In genomic region chr5:113031132-113031531, GRCh38 we compare ENCODE assay signal across 24 cellular contexts. TPM values are rescaled to one million over a fixed set of nuclear protein-coding genes. Genes with fewer than 3 reads are reported as not detected.
DNase-seq lines count a peak whose midpoint lies in the region; ATAC-seq and TF ChIP-seq lines count a peak whose summit lies in the region.
"Had no signal": no experiment of that assay in that cellular context is flagged by ENCODE, and none has a peak within 500 bp of the region (broad histone marks: within the 10 kb centered on the region; RNA-seq: fewer than 3 reads in every experiment).

No MANE protein-coding gene starts in this region.

- H3K79me1 ChIP-seq in mesendoderm (ENCODE audit: low read length) = peaks cover 2% of the 10 kb centered on the region

- H3K9ac ChIP-seq in mesendoderm (ENCODE audit: low read length) = no peak overlapping the region
- H3K9ac ChIP-seq: KMS-11 had no signal

- H2BK5ac ChIP-seq in mesendoderm (ENCODE audit: low read length) = no peak overlapping the region

- H3K4ac ChIP-seq in mesendoderm (ENCODE audit: low read depth, low read length) = no peak overlapping the region

- no peak overlapping the region for H2AK5ac ChIP-seq in mesendoderm (ENCODE audit: low read length)

- H4K8ac ChIP-seq in mesendoderm (ENCODE audit: low read depth, low read length) = no peak overlapping the region

- H2BK15ac ChIP-seq in mesendoderm (replicated peaks; ENCODE audit: low read depth) = no peak overlapping the region

- H3K27me3 ChIP-seq in left ventricle myocardium inferior (ENCODE audit: low read depth) = no peaks in the 10 kb centered on the region
- no peaks in the 10 kb centered on the region for H3K27me3 ChIP-seq in heart left ventricle
- no peaks in the 10 kb centered on the region for H3K27me3 ChIP-seq in ectodermal cell (ENCODE audit: control insufficient read depth, insufficient read depth, low read length, poor library complexity, severe bottlenecking)
- no peaks in the 10 kb centered on the region for H3K27me3 ChIP-seq in mesendoderm (ENCODE audit: insufficient read depth, low read length, poor library complexity)
- H3K27me3 ChIP-seq in SJCRH30 = no peaks in the 10 kb centered on the region
- H3K27me3 ChIP-seq: dorsolateral prefrontal cortex had no signal

- no peak overlapping the region for H3K18ac ChIP-seq in mesendoderm (ENCODE audit: low read length)

- H3K36me3 ChIP-seq in left ventricle myocardium inferior (peaks cover 34% of the 10 kb centered on the region), heart left ventricle (peaks cover 0 to 43% (median 32%) of the 10 kb centered on the region in 9 donors), ectodermal cell (ENCODE audit: control insufficient read depth, insufficient read depth, low read length) (peaks cover 14% of the 10 kb centered on the region), mesendoderm (ENCODE audit: control insufficient read depth, insufficient read depth, low read length) (peaks cover 17% of the 10 kb centered on the region), SJCRH30 (peaks cover 12% of the 10 kb centered on the region)

- H3K79me2 ChIP-seq in mesendoderm (ENCODE audit: control insufficient read depth, insufficient read depth, low read length) = no peaks in the 10 kb centered on the region

- DNase-seq in left ventricle myocardium inferior (no peak), heart left ventricle (no peak), mesendoderm (peak; percentile 39), omental fat pad (ENCODE audit: low spot score) (no peak), SJCRH30 (no peak)
- DNase-seq: activated CD4-positive, alpha-beta memory T cell treated with anti-CD3 and anti-CD28 coated beads for 36 hours; activated CD4-positive, CD25-positive, alpha-beta regulatory T cell treated with anti-CD3 and anti-CD28 coated beads, Interleukin-2, amount 50 U/mL, for 72 hours; activated effector memory CD4-positive, alpha-beta T cell treated with Interleukin-2 at 50 U/mL for 16 hours; activated T-cell treated with anti-CD3 and anti-CD28 coated beads for 4 hours; cerebellar nuclear complex; dorsolateral prefrontal cortex; HCEC 1CT; left cardiac atrium; mammary epithelial cell; NCI-H1417 treated with DMSO at 0.1 percent for 48 hours; NCI-H2081; NCI-H345; NCI-H748 treated with DMSO at 0.1 percent for 48 hours; stimulated activated CD8-positive, alpha-beta memory T cell treated with anti-CD3 and anti-CD28 coated beads, Interleukin-4, amount 100 ng/mL, for 48 hours; stimulated activated naive CD8-positive, alpha-beta T cell treated with anti-CD3 and anti-CD28 coated beads, Interleukin-15, amount 100 ng/mL, for 72 hours had no signal

- H4K5ac ChIP-seq in mesendoderm (ENCODE audit: low read length) = no peak overlapping the region

- TF ChIP-seq CTCF in left ventricle myocardium inferior (IDR thresholded peaks at IDR 0.05; ENCODE audit: borderline replicate concordance) (no peak), heart left ventricle (IDR thresholded peaks at IDR 0.05) (no peak), omental fat pad (IDR thresholded peaks at IDR 0.05) (no peak)

- H3K56ac ChIP-seq in mesendoderm (ENCODE audit: low read length) = no peak overlapping the region

- H3K23ac ChIP-seq in mesendoderm (ENCODE audit: low read length) = no peak overlapping the region

- no peak for TF ChIP-seq POLR2A in heart left ventricle (IDR thresholded peaks at IDR 0.05)

- 69 to 86% (median 84%) methylated on average over 7 to 8 of the region's 8 CpGs for whole genome bisulfite sequencing in heart left ventricle, 4 donors
- 47 to 60% methylated on average over 7 to 8 of the region's 8 CpGs for WGBS in ectodermal cell, 2 experiments
- no CpG with 5 or more reads among the region's 8 CpGs for whole genome bisulfite sequencing in mesendoderm (ENCODE audit: extremely low coverage, insufficient coverage, low lambda C conversion rate)

- intact Hi-C loops in left ventricle myocardium inferior (cut with micrococcal nuclease) (no loop called here), heart left ventricle (cut with DNase I) (loop anchor here in 1 of 10 donors (5.0 kb wide), 1 partner anchor 171 kb away; no protein-coding TSS in a partner anchor)

- no peak for ATAC-seq in heart left ventricle
- ATAC-seq in omental fat pad (ENCODE audit: low FRiP score) = no peak
- no peak for ATAC-seq in GM21723 (IDR thresholded peaks at IDR 0.05; ENCODE audit: unreplicated experiment)
- ATAC-seq in GM21515 (IDR thresholded peaks at IDR 0.05; ENCODE audit: unreplicated experiment) = no peak
- ATAC-seq: left cardiac atrium; stimulated activated naive CD8-positive, alpha-beta T cell treated with anti-CD3 and anti-CD28 coated beads, Interleukin-15, amount 100 ng/mL, for 72 hours had no signal

- no peak overlapping the region for H2BK120ac ChIP-seq in mesendoderm (ENCODE audit: low read depth, low read length)

- H3K4me2 ChIP-seq in mesendoderm (ENCODE audit: low read length) = no peak overlapping the region
- H3K4me2 ChIP-seq: KMS-11 had no signal

- H3K4me1 ChIP-seq in left ventricle myocardium inferior (peaks cover 54% of the 10 kb centered on the region), heart left ventricle (peaks cover 0 to 39% (median 14%) of the 10 kb centered on the region in 12 donors), ectodermal cell (ENCODE audit: control insufficient read depth, insufficient read depth, low read length) (peaks cover 9% of the 10 kb centered on the region), mesendoderm (ENCODE audit: control insufficient read depth, low read depth, low read length) (peaks cover 14% of the 10 kb centered on the region), SJCRH30 (peaks cover 12% of the 10 kb centered on the region)

- H3K27ac ChIP-seq in left ventricle myocardium inferior (replicated peaks) = peak overlapping the region; percentile 72
- H3K27ac ChIP-seq in heart left ventricle = no peak overlapping the region
- H3K27ac ChIP-seq in ectodermal cell (ENCODE audit: insufficient read depth, low read depth, low read length, poor library complexity, severe bottlenecking) = peak overlapping the region; percentile 4
- H3K27ac ChIP-seq in mesendoderm (ENCODE audit: low read depth, low read length) = no peak overlapping the region
- no peak overlapping the region for H3K27ac ChIP-seq in SJCRH30
- H3K27ac ChIP-seq: KMS-11 had no signal

- H3K4me3 ChIP-seq in left ventricle myocardium inferior (no peak overlapping the region), heart left ventricle (no peak overlapping the region), ectodermal cell (ENCODE audit: insufficient read depth, low read depth, low read length) (no peak overlapping the region), mesendoderm (ENCODE audit: low read length) (no peak overlapping the region), SJCRH30 (no peak overlapping the region)
- H3K4me3 ChIP-seq: dorsolateral prefrontal cortex had no signal

- H3K9me3 ChIP-seq in left ventricle myocardium inferior (replicated peaks) (no peaks in the 10 kb centered on the region), heart left ventricle (no peaks in the 10 kb centered on the region), ectodermal cell (ENCODE audit: control insufficient read depth, low read length) (no peaks in the 10 kb centered on the region), SJCRH30 (replicated peaks) (no peaks in the 10 kb centered on the region)

RNA-seq across cellular contexts. Expression of gene DCP2, which starts 54.5 kb away (rescaled TPM):
- total RNA-seq in left ventricle myocardium inferior (19.2 TPM), heart left ventricle (10 to 100 TPM in 8 of 9 donors, 1 to 10 TPM in 1; 8.3 to 36.0 (median 18.4) TPM), omental fat pad (10 to 100 TPM; 22.2 to 53.4 (median 25.9) TPM)
- polyA plus RNA-seq in heart left ventricle = 1 to 10 TPM; 3.4 to 5.3 TPM
- polyA plus RNA-seq in ectodermal cell (2013, experiment 1 of 4) = 66.9 TPM
- polyA plus RNA-seq in ectodermal cell (2013, experiment 2 of 4) = 65.5 TPM
- polyA plus RNA-seq in ectodermal cell (2013, experiment 3 of 4) = 32.2 TPM
- 44.1 TPM for polyA plus RNA-seq in ectodermal cell (2013, experiment 4 of 4)
- 43.9 TPM for polyA plus RNA-seq in mesendoderm (2013, experiment 1 of 2)
- polyA plus RNA-seq in mesendoderm (2013, experiment 2 of 2) = 45.1 TPM
- 84.7 and 91.3 TPM in 2 replicates for total RNA-seq in SJCRH30 (2014; rRNA removed; shearing (Covaris generic))

Comparison
In these comparisons a context has a peak if more than half of its experiments do, and no peak if none do; other contexts are left out.
1. H3K27ac ChIP-seq: peak in left ventricle myocardium inferior (single experiment) and ectodermal cell (single experiment); none in heart left ventricle (0 of 12), mesendoderm (single experiment) and SJCRH30 (single experiment).